In genomic region chr2:219664958-219665357, GRCh38 we compare ENCODE assay signal across 15 cellular contexts. TPM values are rescaled to one million over a fixed set of nuclear protein-coding genes. Genes with fewer than 3 reads are reported as not detected.
A peak's percentile ranks its signal among the peaks of the same experiment; 100 is the strongest.
DNase-seq lines count a peak whose midpoint lies in the region; ATAC-seq, FAIRE-seq and TF ChIP-seq lines count a peak whose summit lies in the region.
"Had no signal": no experiment of that assay in that cellular context is flagged by ENCODE, and none has a peak within 500 bp of the region (broad histone marks: within the 10 kb centered on the region; RNA-seq: fewer than 3 reads in every experiment).

No MANE protein-coding gene starts in this region.

- H3K4me1 ChIP-seq in right cardiac atrium (ENCODE audit: control insufficient read depth, insufficient read depth, low read length), result no peaks in the 10 kb centered on the region
- H3K4me1 ChIP-seq: BE2C, Peyer's patch had no signal

- intact Hi-C loops in right cardiac atrium (cut with DNase I) (no loop called here), CD14-positive monocyte (cut with micrococcal nuclease) (no loop called here)

- DNase-seq in NCI-H1694 (lab: John Stamatoyannopoulos, UW) (peak; percentile 68), choroid plexus epithelial cell (ENCODE audit: low read depth) (peak; percentile 89), right cardiac atrium (peak; percentile 78 to 92 (median 89)), skeletal muscle cell (ENCODE audit: low read depth) (peak; percentile 76), CD14-positive monocyte (ENCODE audit: low spot score) (no peak), NCI-H2029 treated with DMSO at 0.1 percent for 48 hours (lab: John Stamatoyannopoulos, UW) (no peak), urothelium cell line (ENCODE audit: low spot score) (no peak)
- DNase-seq: activated CD4-positive, alpha-beta T cell treated with anti-CD3 and anti-CD28 coated beads, Interleukin-2, amount 50 U/mL, for 48 hours; activated T-cell treated with anti-CD3 and anti-CD28 coated beads, Interleukin-2, amount 50 U/mL, for 72 hours; BE2C; DMS153; NCI-H187; NCI-H69 had no signal

- 16% methylated on average over 4 of the region's 4 CpGs for WGBS in right cardiac atrium

- H3K27me3 ChIP-seq in right cardiac atrium (ENCODE audit: control insufficient read depth, insufficient read depth), result no peaks in the 10 kb centered on the region
- H3K27me3 ChIP-seq: Peyer's patch had no signal

- H3K4me3 ChIP-seq in choroid plexus epithelial cell (ENCODE audit: low read depth, low read length) (no peak overlapping the region), right cardiac atrium (ENCODE audit: low read length) (no peak overlapping the region), skeletal muscle cell (ENCODE audit: low read depth, low read length) (no peak overlapping the region)
- H3K4me3 ChIP-seq: Peyer's patch had no signal

- H3K9me3 ChIP-seq in right cardiac atrium (ENCODE audit: control insufficient read depth, low read length), result peaks cover 4% of the 10 kb centered on the region
- H3K9me3 ChIP-seq: BE2C, Peyer's patch had no signal

- no peak overlapping the region for H3K27ac Mint-ChIP-seq in CD14-positive monocyte
- H3K27ac Mint-ChIP-seq: activated T-cell treated with anti-CD3 and anti-CD28 coated beads, Interleukin-2, amount 50 U/mL, for 72 hours had no signal

- peak overlapping the region; percentile 8 for H3K27ac ChIP-seq in right cardiac atrium (ENCODE audit: low read length)
- H3K27ac ChIP-seq: Peyer's patch had no signal

- H3K4me3 Mint-ChIP-seq in CD14-positive monocyte, result no peak overlapping the region
- H3K4me3 Mint-ChIP-seq: activated T-cell treated with anti-CD3 and anti-CD28 coated beads, Interleukin-2, amount 50 U/mL, for 72 hours had no signal

- H3K36me3 Mint-ChIP-seq in CD14-positive monocyte, result no peaks in the 10 kb centered on the region

- peaks cover 7 to 23% (median 19%) of the 10 kb centered on the region in 7 donors for H3K9me3 Mint-ChIP-seq in CD14-positive monocyte

- TF ChIP-seq CTCF in choroid plexus epithelial cell (conservative IDR thresholded peaks at IDR 0.05; ENCODE audit: low read depth, low read length), result no peak
- TF ChIP-seq CTCF in CD14-positive monocyte (IDR thresholded peaks at IDR 0.05), result no peak

- ATAC-seq in right cardiac atrium, result peak; percentile 69 to 90
- ATAC-seq: activated T-cell treated with anti-CD3 and anti-CD28 coated beads, Interleukin-2, amount 50 U/mL, for 72 hours; left colon had no signal

- FAIRE-seq in urothelium cell line (lab: Jason Lieb, UNC), result no peak

- H3K4me1 Mint-ChIP-seq in CD14-positive monocyte, result no peaks in the 10 kb centered on the region

- H3K27me3 Mint-ChIP-seq in CD14-positive monocyte (ENCODE audit: low read depth in 3 of 3), result peaks cover 6 to 13% (median 7%) of the 10 kb centered on the region in 3 donors

RNA-seq across cellular contexts. Expression of gene SLC4A3, which starts 37.5 kb away (rescaled TPM):
- total RNA-seq in right cardiac atrium, result 100 to 1,000 TPM; 322 to 445 (median 392) TPM
- polyA plus RNA-seq in right cardiac atrium (288 TPM), CD14-positive monocyte (not detected)
- total RNA-seq: activated T-cell treated with anti-CD3 and anti-CD28 coated beads, Interleukin-2, amount 50 U/mL, for 72 hours had no signal

Comparison
In these comparisons a context has a peak if more than half of its experiments do, and no peak if none do; other contexts are left out.
1. DNase-seq: peak in NCI-H1694 (single experiment), choroid plexus epithelial cell (single experiment), right cardiac atrium (3 of 3) and skeletal muscle cell (single experiment); none in CD14-positive monocyte (single experiment), NCI-H2029 treated with DMSO at 0.1 percent for 48 hours (single experiment) and urothelium cell line (single experiment).
2. RNA of gene SLC4A3, which starts 37.5 kb away (polyA plus RNA-seq): 288 TPM in right cardiac atrium (single experiment); not detected in CD14-positive monocyte; every median in the first group is over 100 times any median in the second.